ENCODE assay signal across 18 cellular contexts in the genomic region with DNA sequence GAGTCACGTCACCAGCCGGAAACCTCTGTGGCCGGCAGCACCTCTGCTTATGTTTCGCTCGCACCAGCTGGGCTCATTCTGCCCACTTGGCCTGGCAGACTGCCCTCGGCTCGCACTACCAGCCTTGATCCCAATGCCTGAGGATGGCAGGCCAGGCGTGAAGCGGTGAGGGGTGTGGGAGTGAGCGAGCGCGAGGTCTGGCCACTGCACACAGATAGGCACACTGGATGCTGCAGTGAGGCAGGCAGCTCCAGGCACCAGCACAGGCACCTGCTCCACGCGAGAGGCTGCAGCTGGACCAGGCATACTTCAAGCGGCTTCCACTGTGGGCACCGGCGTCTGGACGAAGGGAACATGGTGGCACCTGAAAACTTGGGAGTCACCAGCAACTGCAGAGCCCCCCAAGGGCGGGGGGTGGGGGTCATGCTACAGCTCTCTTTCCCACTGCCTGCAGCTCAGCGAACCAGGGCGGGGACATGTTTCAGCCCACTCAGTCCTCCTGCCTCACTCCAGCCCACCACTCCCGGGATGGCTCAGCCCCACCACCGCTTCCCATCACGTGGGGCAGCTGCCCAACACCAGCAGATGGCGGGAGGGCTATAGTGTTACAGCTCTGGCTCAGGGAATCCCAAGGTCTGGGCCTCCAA. TPM values are rescaled to one million over a fixed set of nuclear protein-coding genes. Genes with fewer than 3 reads are reported as not detected.
DNase-seq lines count a peak whose midpoint lies in the region; ATAC-seq lines count a peak whose summit lies in the region.
"Had no signal": no experiment of that assay in that cellular context is flagged by ENCODE, and none has a peak within 500 bp of the region (broad histone marks: within the 10 kb centered on the region; RNA-seq: fewer than 3 reads in every experiment).

No MANE protein-coding gene starts in this region.

- peaks cover 0 to 2% (median 0%) of the 10 kb centered on the region in 3 donors for H3K27me3 ChIP-seq in skeletal muscle tissue (ENCODE audit: control insufficient read depth in 3 of 3, insufficient read depth in 3 of 3, low read length in 3 of 3)
- H3K27me3 ChIP-seq: thyroid gland had no signal

- no peaks in the 10 kb centered on the region for H3K36me3 ChIP-seq in skeletal muscle tissue (ENCODE audit: control insufficient read depth in 3 of 3, insufficient read depth in 3 of 3, low read length in 3 of 3)
- H3K36me3 ChIP-seq: thyroid gland had no signal

- H3K4me3 ChIP-seq in skeletal muscle tissue (ENCODE audit: low read length in 3 of 3) = peak overlapping the region in 2 of 3 donors; percentile 62 to 64
- H3K4me3 ChIP-seq: GM23248, thyroid gland had no signal

- DNase-seq in NCI-H82 (lab: John Stamatoyannopoulos, UW) = peak; percentile 23
- no peak for DNase-seq in NCI-H82 treated with DMSO at 0.1 percent for 48 hours (lab: John Stamatoyannopoulos, UW; ENCODE audit: unreplicated experiment)
- DNase-seq in NCI-H69 (lab: John Stamatoyannopoulos, UW) = peak; percentile 16
- DNase-seq in iPS-NIHi7 (ENCODE audit: extremely low spot score) = peak; percentile 9
- DNase-seq in NCI-H2107 (lab: John Stamatoyannopoulos, UW) = no peak
- DNase-seq in hepatic stellate cell (ENCODE audit: low spot score) = no peak
- DNase-seq: activated CD4-positive, alpha-beta T cell treated with anti-CD3 and anti-CD28 coated beads, Interleukin-2, amount 50 U/mL, for 48 hours; activated naive CD4-positive, alpha-beta T cell treated with anti-CD3 and anti-CD28 coated beads, Interleukin-2, amount 50 U/mL, for 16 hours; activated T-cell treated with anti-CD3 and anti-CD28 coated beads, Interleukin-2, amount 50 U/mL, for 1 hour; DMS53; GM23248; Kasumi-1; natural killer cell; NCI-H146; thyroid gland had no signal

- H3K9me3 ChIP-seq in skeletal muscle tissue (ENCODE audit: control insufficient read depth in 3 of 3, low read length in 3 of 3) = no peaks in the 10 kb centered on the region
- H3K9me3 ChIP-seq: thyroid gland had no signal

- H3K9ac ChIP-seq in skeletal muscle tissue (ENCODE audit: low read depth in 1 of 3, low read length in 3 of 3) = peak overlapping the region in 1 of 3 donors; percentile 26
- H3K9ac ChIP-seq: GM23248 had no signal

- peak overlapping the region; percentile 5 for H3K27ac ChIP-seq in skeletal muscle tissue (ENCODE audit: low read depth, low read length)
- H3K27ac ChIP-seq: GM23248, thyroid gland had no signal

- H3K4me1 ChIP-seq in skeletal muscle tissue (ENCODE audit: control insufficient read depth in 3 of 3, insufficient read depth in 3 of 3, low read length in 3 of 3) = peaks cover 10 to 20% (median 16%) of the 10 kb centered on the region in 3 donors

- ATAC-seq in HG03095 (IDR thresholded peaks at IDR 0.05; ENCODE audit: unreplicated experiment) = no peak
- ATAC-seq: natural killer cell; stimulated activated memory B cell treated with anti-CD40 and anti-IgM and Interleukin-4, amounts not matched to agents 10 μg/mL and 1 μg/mL and 100 μg/mL, for 72 hours had no signal

RNA-seq across cellular contexts. Expression of gene DMTF1, which starts 5.4 kb away (rescaled TPM):
- 50.1 TPM for total RNA-seq in skeletal muscle tissue

Comparison
In these comparisons a context has a peak if more than half of its experiments do, and no peak if none do; other contexts are left out.
1. DNase-seq: peak in NCI-H82 (single experiment), NCI-H69 (single experiment) and iPS-NIHi7 (single experiment); none in NCI-H82 treated with DMSO at 0.1 percent for 48 hours (single experiment), NCI-H2107 (single experiment) and hepatic stellate cell (single experiment).